1 cellular context compared by ENCODE assay signal in genomic region chr5:14451866-14452265, GRCh38.
TF ChIP-seq lines count a peak whose summit lies in the region.

No MANE protein-coding gene starts in this region.

TF ChIP-seq in IMR-90, 13 proteins besides CTCF, POLR2A, EP300 and RAD21:
- no peak for TF ChIP-seq NFE2L2 (IDR thresholded peaks at IDR 0.05; ENCODE audit: low read depth, low read length)
- TF ChIP-seq MXI1 (IDR thresholded peaks at IDR 0.05; ENCODE audit: borderline replicate concordance, low read depth, low read length), result 0 out of 2 replicates have a peak, but pooled peaks have one; percentile 13
